8 cellular contexts compared by ENCODE assay signal in the genomic region with DNA sequence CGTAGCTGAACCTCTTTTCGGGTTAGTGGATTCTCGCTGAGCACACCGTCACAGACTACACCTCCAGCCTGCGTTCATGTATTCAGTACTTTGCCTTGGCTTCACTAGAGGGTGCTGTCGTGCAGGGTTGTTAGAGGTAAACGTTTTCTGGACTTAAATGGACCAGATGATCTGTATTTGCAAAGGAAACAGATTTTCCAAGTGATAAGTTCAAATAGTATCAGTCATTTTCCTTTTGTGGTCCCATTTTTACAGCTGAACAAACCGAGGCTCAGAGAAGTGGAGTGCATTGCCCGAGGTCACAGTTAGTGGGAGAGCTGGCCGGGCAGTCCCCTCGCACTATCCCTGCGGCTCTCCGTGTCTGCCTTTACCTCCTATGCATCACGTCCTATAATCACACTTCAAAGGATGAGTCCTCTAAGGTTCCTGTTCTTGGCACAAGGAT.
DNase-seq lines count a peak whose midpoint lies in the region; ATAC-seq and TF ChIP-seq lines count a peak whose summit lies in the region.

No MANE protein-coding gene starts in this region.

- H3K27me3 Mint-ChIP-seq in CD8-positive, alpha-beta T cell (ENCODE audit: low read depth), result no peaks in the 10 kb centered on the region
- H3K27me3 Mint-ChIP-seq in stimulated activated naive B cell treated with anti-CD40 and anti-IgM and Interleukin-4, amounts not matched to agents 10 μg/mL and 1 μg/mL and 100 μg/mL, for 72 hours, result no peaks in the 10 kb centered on the region

- no peak overlapping the region for H2AFZ ChIP-seq in GM23248

- peaks cover 76% of the 10 kb centered on the region for H3K4me1 Mint-ChIP-seq in CD8-positive, alpha-beta T cell (ENCODE audit: low read depth)
- peaks cover 43 to 72% of the 10 kb centered on the region in 2 donors for H3K4me1 Mint-ChIP-seq in stimulated activated naive B cell treated with anti-CD40 and anti-IgM and Interleukin-4, amounts not matched to agents 10 μg/mL and 1 μg/mL and 100 μg/mL, for 72 hours

- intact Hi-C loops in CD8-positive, alpha-beta T cell (cut with DNase I, micrococcal nuclease), result loop anchor here in 1 of 2 experiments (2.0 kb wide), 1 partner anchor 125 kb away; no protein-coding TSS in a partner anchor

- peaks cover 97% of the 10 kb centered on the region for H3K79me2 ChIP-seq in GM23248 (ENCODE audit: insufficient read depth)

- H3K27ac Mint-ChIP-seq in CD8-positive, alpha-beta T cell, result peak overlapping the region; percentile 91
- peak overlapping the region; percentile 79 for H3K27ac Mint-ChIP-seq in stimulated activated naive B cell treated with anti-CD40 and anti-IgM and Interleukin-4, amounts not matched to agents 10 μg/mL and 1 μg/mL and 100 μg/mL, for 72 hours

- H3F3A ChIP-seq in GM23248 (ENCODE audit: insufficient read depth), result peaks cover 94% of the 10 kb centered on the region

- peak; percentile 90 for ATAC-seq in CD8-positive, alpha-beta T cell
- ATAC-seq in stimulated activated naive B cell treated with anti-CD40 and anti-IgM and Interleukin-4, amounts not matched to agents 10 μg/mL and 1 μg/mL and 100 μg/mL, for 72 hours (replicated peaks), result peak; percentile 81 to 83

- in situ Hi-C loops in GM23248 (cut with MboI), result no loop called here

- H3K4me3 ChIP-seq in CD8-positive, alpha-beta T cell (ENCODE audit: low read depth, low read length), result no peak overlapping the region
- peak overlapping the region; percentile 44 for H3K4me3 ChIP-seq in GM23248

- H4K20me1 ChIP-seq in GM23248 (ENCODE audit: insufficient read depth), result peaks cover 7% of the 10 kb centered on the region; the same call in 1 of the 2 replicates

- peaks cover 51% of the 10 kb centered on the region for H3K4me1 ChIP-seq in CD8-positive, alpha-beta T cell (ENCODE audit: insufficient read depth, low read length)
- peaks cover 97% of the 10 kb centered on the region for H3K4me1 ChIP-seq in GM23248 (ENCODE audit: insufficient read depth)

- H3K36me3 ChIP-seq in CD8-positive, alpha-beta T cell (ENCODE audit: insufficient read depth, low read length), result no peaks in the 10 kb centered on the region
- H3K36me3 ChIP-seq in GM23248 (ENCODE audit: low read depth), result peaks cover 16% of the 10 kb centered on the region

- H3K27ac ChIP-seq in CD8-positive, alpha-beta T cell (ENCODE audit: low read depth, low read length), result no peak overlapping the region
- H3K27ac ChIP-seq in GM23248, result peak overlapping the region; percentile 82

- H3K9me2 ChIP-seq in GM23248 (ENCODE audit: insufficient read depth), result no peaks in the 10 kb centered on the region

- no peaks in the 10 kb centered on the region for H3K9me3 Mint-ChIP-seq in CD8-positive, alpha-beta T cell
- H3K9me3 Mint-ChIP-seq in stimulated activated naive B cell treated with anti-CD40 and anti-IgM and Interleukin-4, amounts not matched to agents 10 μg/mL and 1 μg/mL and 100 μg/mL, for 72 hours, result no peaks in the 10 kb centered on the region

- CTCF ChIA-PET in CD8-positive, alpha-beta T cell (lab: Charles Lee), result interaction anchor here (0.6 to 11.7 kb wide), 40 partner anchors 8 to 481 kb away, joined by 3 to 138 read pairs (median 4); a partner anchor contains a TSS

- POLR2A ChIA-PET in CD8-positive, alpha-beta T cell (lab: Charles Lee), result interaction anchor here (0.9 to 2.0 kb wide), 2 partner anchors 124 to 126 kb away, joined by 3 to 6 read pairs; a partner anchor contains a TSS

- no peaks in the 10 kb centered on the region for H3K27me3 ChIP-seq in CD8-positive, alpha-beta T cell (ENCODE audit: insufficient read depth, low read length)
- no peaks in the 10 kb centered on the region for H3K27me3 ChIP-seq in GM23248 (replicated peaks; ENCODE audit: insufficient read depth)

- peak overlapping the region; percentile 62 for H3K4me3 Mint-ChIP-seq in CD8-positive, alpha-beta T cell
- peak overlapping the region in 1 of 2 donors; percentile 42 for H3K4me3 Mint-ChIP-seq in stimulated activated naive B cell treated with anti-CD40 and anti-IgM and Interleukin-4, amounts not matched to agents 10 μg/mL and 1 μg/mL and 100 μg/mL, for 72 hours

- peak overlapping the region; percentile 75 for H3K4me2 ChIP-seq in GM23248 (ENCODE audit: unreplicated experiment)

- TF ChIP-seq CTCF in CD8-positive, alpha-beta T cell (IDR thresholded peaks at IDR 0.05), result peak; percentile 82

- peaks cover 30% of the 10 kb centered on the region for H3K36me3 Mint-ChIP-seq in CD8-positive, alpha-beta T cell
- peaks cover 26 to 28% of the 10 kb centered on the region in 2 donors for H3K36me3 Mint-ChIP-seq in stimulated activated naive B cell treated with anti-CD40 and anti-IgM and Interleukin-4, amounts not matched to agents 10 μg/mL and 1 μg/mL and 100 μg/mL, for 72 hours

- WGBS in GM23248 (ENCODE audit: low coverage in 1 of 2, low lambda C conversion rate in 2 of 2, missing lambda C conversion rate in 2 of 2), 2 experiments, result 43 to 51% methylated on average over 14 of the region's 14 CpGs

- H3K9me3 ChIP-seq in CD8-positive, alpha-beta T cell (ENCODE audit: low read length), result no peaks in the 10 kb centered on the region
- H3K9me3 ChIP-seq in GM23248 (ENCODE audit: low read depth), result no peaks in the 10 kb centered on the region

- DNase-seq in CD8-positive, alpha-beta T cell, result peak; percentile 39 to 76 (median 69)
- peak; percentile 79 for DNase-seq in GM23248
- DNase-seq in NCI-H146 treated with DMSO at 0.1 percent for 48 hours (lab: John Stamatoyannopoulos, UW; ENCODE audit: unreplicated experiment), result peak; percentile 44
- peak; percentile 66 for DNase-seq in activated CD4-positive, alpha-beta T cell treated with anti-CD3 and anti-CD28 coated beads, Interleukin-2, amount 50 U/mL, for 4 hours
- peak; percentile 57 for DNase-seq in effector CD4-positive, alpha-beta T cell
- peak; percentile 73 for DNase-seq in midbrain (lab: John Stamatoyannopoulos, UW)
- peak; percentile 35 for DNase-seq in stimulated activated naive B cell treated with anti-CD40 and anti-IgM and Interleukin-4, amounts not matched to agents 10 μg/mL and 1 μg/mL and 100 μg/mL, for 72 hours
- no peak for DNase-seq in OCI-M2 (lab: John Stamatoyannopoulos, UW; ENCODE audit: unreplicated experiment)

- peak overlapping the region; percentile 48 for H3K9ac ChIP-seq in GM23248
